Comparison of ENCODE assay signal across 19 cellular contexts in genomic region chr16:9232102-9232501, GRCh38.
DNase-seq lines count a peak whose midpoint lies in the region; ATAC-seq and TF ChIP-seq lines count a peak whose summit lies in the region.
"Had no signal": no experiment of that assay in that cellular context is flagged by ENCODE, and none has a peak within 500 bp of the region (broad histone marks: within the 10 kb centered on the region; RNA-seq: fewer than 3 reads in every experiment).

No MANE protein-coding gene starts in this region.

- WGBS in endodermal cell (ENCODE audit: insufficient coverage in 1 of 2, insufficient read length in 1 of 2), 2 experiments, result 15% methylated on average over 1 of the region's 1 CpG; no CpG with 5 or more reads in 1 of the 2 experiments

- H3F3A ChIP-seq in neural progenitor cell (ENCODE audit: low read depth), result peaks cover 9% of the 10 kb centered on the region

- H3K4me2 ChIP-seq in neural progenitor cell, result peak overlapping the region; percentile 52

- H3K27me3 Mint-ChIP-seq in endodermal cell (ENCODE audit: insufficient read depth) (peaks cover 2% of the 10 kb centered on the region), neural progenitor cell (ENCODE audit: insufficient read depth, low read depth) (peaks cover 4% of the 10 kb centered on the region), osteocyte (ENCODE audit: unreplicated experiment) (no peaks in the 10 kb centered on the region)

- H3K9me3 ChIP-seq in HEK293 (ENCODE audit: control insufficient read depth, insufficient read depth, low read depth, low read length) (no peaks in the 10 kb centered on the region), WERI-Rb-1 (ENCODE audit: severe bottlenecking) (no peaks in the 10 kb centered on the region), endodermal cell (ENCODE audit: control insufficient read depth, low read length) (peaks cover under 1% of the 10 kb centered on the region), neural progenitor cell (ENCODE audit: low read depth) (no peaks in the 10 kb centered on the region)

- no peaks in the 10 kb centered on the region for H3K79me2 ChIP-seq in neural progenitor cell (ENCODE audit: low read depth)

- H3K4me3 ChIP-seq in HEK293 (ENCODE audit: low read depth, low read length), result no peak overlapping the region
- H3K4me3 ChIP-seq in WERI-Rb-1 (ENCODE audit: low read depth, low read length), result no peak overlapping the region
- H3K4me3 ChIP-seq in endodermal cell (ENCODE audit: low read length), result no peak overlapping the region
- no peak overlapping the region for H3K4me3 ChIP-seq in neural progenitor cell
- H3K4me3 ChIP-seq: GM23248 had no signal

- H3K27ac Mint-ChIP-seq in endodermal cell (no peak overlapping the region), neural progenitor cell (peak overlapping the region; percentile 28), osteocyte (ENCODE audit: unreplicated experiment) (no peak overlapping the region)
- H3K27ac Mint-ChIP-seq: CD4-positive, alpha-beta memory T cell; HFFc6 had no signal

- DNase-seq in WERI-Rb-1 (no peak), endodermal cell (no peak), neural progenitor cell (ENCODE audit: low spot score) (no peak), osteocyte (ENCODE audit: extremely low spot score, unreplicated experiment) (no peak), GM13977 (ENCODE audit: low spot score) (no peak)
- DNase-seq in activated effector memory CD4-positive, alpha-beta T cell treated with Interleukin-2 at 50 U/mL for 16 hours, result no peak
- DNase-seq: C1 segment of cervical spinal cord; Calu3; CD4-positive, alpha-beta memory T cell; COR-L47; DMS53; DMS79 treated with DMSO at 0.1 percent for 48 hours; GF-D8; GM23248; H9; HFFc6 had no signal

- H3K27ac ChIP-seq in HEK293 (ENCODE audit: extremely low read depth, low read depth, low read length) (no peak overlapping the region), WERI-Rb-1 (peak overlapping the region; percentile 68), endodermal cell (ENCODE audit: low read depth, low read length) (no peak overlapping the region), neural progenitor cell (peak overlapping the region; percentile 75)
- H3K27ac ChIP-seq: GM23248 had no signal

- H4K20me1 ChIP-seq in neural progenitor cell (ENCODE audit: low read depth), result no peaks in the 10 kb centered on the region

- H2AFZ ChIP-seq in neural progenitor cell (replicated peaks), result no peak overlapping the region
- H2AFZ ChIP-seq: GM23248 had no signal

- ATAC-seq in GM18519 (IDR thresholded peaks at IDR 0.05; ENCODE audit: low FRiP score, unreplicated experiment), result no peak
- ATAC-seq: HCT116 had no signal

- H3K4me1 ChIP-seq in HEK293 (ENCODE audit: control insufficient read depth, insufficient read depth, low read length) (no peaks in the 10 kb centered on the region), endodermal cell (ENCODE audit: control insufficient read depth, insufficient read depth, low read length) (peaks cover 7% of the 10 kb centered on the region), neural progenitor cell (peaks cover 17% of the 10 kb centered on the region)

- POLR2A ChIA-PET in HEK293 (lab: Yijun Ruan, JAX), result no interaction called here

- H3K36me3 Mint-ChIP-seq in endodermal cell (ENCODE audit: low read depth) (no peaks in the 10 kb centered on the region), neural progenitor cell (no peaks in the 10 kb centered on the region), osteocyte (ENCODE audit: unreplicated experiment) (no peaks in the 10 kb centered on the region)
- H3K36me3 Mint-ChIP-seq: CD4-positive, alpha-beta memory T cell had no signal

- no peaks in the 10 kb centered on the region for H3K36me3 ChIP-seq in HEK293 (ENCODE audit: control insufficient read depth in 2 of 2, insufficient read depth in 1 of 2, low read length in 2 of 2)
- H3K36me3 ChIP-seq in WERI-Rb-1, result no peaks in the 10 kb centered on the region
- H3K36me3 ChIP-seq in endodermal cell (ENCODE audit: control insufficient read depth, insufficient read depth, low read length), result no peaks in the 10 kb centered on the region
- H3K36me3 ChIP-seq in neural progenitor cell, result no peaks in the 10 kb centered on the region

- H3K9ac ChIP-seq in endodermal cell (ENCODE audit: extremely low read depth, low read length, poor library complexity, severe bottlenecking), result no peak overlapping the region
- no peak overlapping the region for H3K9ac ChIP-seq in neural progenitor cell
- H3K9ac ChIP-seq: GM23248 had no signal

- TF ChIP-seq CTCF in HEK293 (tag by site-specific recombination; IDR thresholded peaks at IDR 0.05) (no peak), WERI-Rb-1 (IDR thresholded peaks at IDR 0.05; ENCODE audit: low read depth, low read length) (no peak), endodermal cell (conservative IDR thresholded peaks at IDR 0.05) (no peak), neural progenitor cell (IDR thresholded peaks at IDR 0.05) (no peak), osteocyte (IDR thresholded peaks at IDR 0.05) (no peak), GM13977 (IDR thresholded peaks at IDR 0.05; ENCODE audit: extremely low read depth, insufficient read depth, missing control alignments) (no peak)

- in situ Hi-C loops in GM13977 (cut with MboI; ENCODE audit: low pct_unique_long_range_greater_than_20kb, low sequenced_read_pairs, unreplicated experiment), result no loop called here

- peak overlapping the region; percentile 22 for H3K4me3 Mint-ChIP-seq in endodermal cell
- no peak overlapping the region for H3K4me3 Mint-ChIP-seq in neural progenitor cell
- H3K4me3 Mint-ChIP-seq in osteocyte (ENCODE audit: unreplicated experiment), result no peak overlapping the region
- H3K4me3 Mint-ChIP-seq: CD4-positive, alpha-beta memory T cell; H9; HFFc6 had no signal

- peaks cover 26% of the 10 kb centered on the region for H3K4me1 Mint-ChIP-seq in endodermal cell
- H3K4me1 Mint-ChIP-seq in neural progenitor cell, result peaks cover 27% of the 10 kb centered on the region
- H3K4me1 Mint-ChIP-seq in osteocyte (ENCODE audit: unreplicated experiment), result no peaks in the 10 kb centered on the region
- H3K4me1 Mint-ChIP-seq: CD4-positive, alpha-beta memory T cell had no signal

- CTCF ChIA-PET in HEK293 (lab: Yijun Ruan, JAX), result no interaction called here

- H3K27me3 ChIP-seq in WERI-Rb-1 (ENCODE audit: insufficient read depth, low read depth, severe bottlenecking) (no peaks in the 10 kb centered on the region), endodermal cell (ENCODE audit: control insufficient read depth, insufficient read depth, low read length, poor library complexity, severe bottlenecking) (peaks cover 6% of the 10 kb centered on the region), neural progenitor cell (no peaks in the 10 kb centered on the region)

- no peaks in the 10 kb centered on the region for H3K9me3 Mint-ChIP-seq in endodermal cell
- H3K9me3 Mint-ChIP-seq in neural progenitor cell, result no peaks in the 10 kb centered on the region
- H3K9me3 Mint-ChIP-seq in osteocyte (ENCODE audit: unreplicated experiment), result no peaks in the 10 kb centered on the region
- H3K9me3 Mint-ChIP-seq: H9, HFFc6 had no signal

TF ChIP-seq in HEK293, 187 proteins besides CTCF, POLR2A, EP300 and RAD21:
- TF ChIP-seq PRDM1 (tag by site-specific recombination; IDR thresholded peaks at IDR 0.05) (peak; percentile 38; the same call in 1 of the 2 replicates), ZNF777 (tag by site-specific recombination; IDR thresholded peaks at IDR 0.05; ENCODE audit: borderline replicate concordance) (no peak)

Comparison
In these comparisons a context has a peak if more than half of its experiments do, and no peak if none do; other contexts are left out.
1. H3K27ac ChIP-seq: peak in WERI-Rb-1 (single experiment) and neural progenitor cell (single experiment); none in HEK293 (single experiment) and endodermal cell (single experiment).